ENCODE assay signal across 18 cellular contexts in the genomic region with DNA sequence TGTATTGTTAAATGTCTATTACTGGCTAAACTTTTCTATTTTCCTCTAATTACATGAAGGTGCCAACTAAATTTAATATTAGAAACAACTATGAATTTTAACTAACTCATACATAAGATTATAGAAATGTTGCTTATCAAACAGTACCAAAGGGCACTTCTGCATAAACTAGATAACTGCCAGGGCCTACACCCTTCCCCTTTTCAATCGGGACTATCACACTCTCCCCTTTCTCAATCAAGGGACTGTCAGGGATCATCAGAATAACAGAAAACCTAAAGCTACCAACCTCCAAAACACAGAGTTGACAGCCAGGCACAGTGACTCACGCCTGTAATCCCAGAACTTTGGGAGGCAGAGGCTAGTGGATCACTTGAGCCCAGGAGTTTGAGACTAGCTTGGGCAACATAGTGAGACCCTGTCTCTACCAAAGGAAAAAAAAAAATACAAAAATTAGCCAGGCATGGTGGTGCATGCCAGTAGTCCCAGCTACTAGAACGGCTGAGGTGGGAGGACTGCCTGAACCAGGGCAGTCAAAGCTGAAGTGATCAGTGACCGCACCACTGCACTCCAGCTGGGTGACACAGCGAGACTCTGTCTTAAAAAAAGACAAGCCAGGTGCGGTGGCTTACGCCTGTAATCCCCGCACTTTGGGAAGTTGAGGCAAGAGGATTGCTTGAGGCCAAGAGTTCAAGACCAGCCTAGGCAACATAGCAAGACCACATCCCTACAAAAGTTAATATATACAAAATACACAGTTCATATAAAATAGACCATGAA. TPM values are rescaled to one million over a fixed set of nuclear protein-coding genes. Genes with fewer than 3 reads are reported as not detected.
DNase-seq lines count a peak whose midpoint lies in the region; TF ChIP-seq lines count a peak whose summit lies in the region.
"Had no signal": no experiment of that assay in that cellular context is flagged by ENCODE, and none has a peak within 500 bp of the region (broad histone marks: within the 10 kb centered on the region; RNA-seq: fewer than 3 reads in every experiment).

No MANE protein-coding gene starts in this region.

- no TSS peak for BruUV-seq in MCF 10A (replicated peaks; lab: Mats Ljungman, UMichigan)

- H3K4me3 ChIP-seq in HEK293 (ENCODE audit: low read depth, low read length) (no peak overlapping the region), Peyer's patch (no peak overlapping the region), stomach smooth muscle (ENCODE audit: low read length in 2 of 2) (no peak overlapping the region)
- H3K4me3 ChIP-seq: lung, smooth muscle cell had no signal

- no peak overlapping the region for H3K9ac ChIP-seq in stomach smooth muscle (ENCODE audit: low read length in 2 of 2)
- H3K9ac ChIP-seq: KMS-11 had no signal

- TF ChIP-seq POLR2A in Peyer's patch (IDR thresholded peaks at IDR 0.05) (no peak), erythroblast (IDR thresholded peaks at IDR 0.05; ENCODE audit: low read length) (no peak)

- CTCF ChIA-PET in HEK293 (lab: Yijun Ruan, JAX) (no interaction called here), MCF 10A (lab: Yijun Ruan, JAX) (interaction anchor here (1.3 kb wide), 1 partner anchor 155 kb away, joined by 4 read pairs; no protein-coding TSS in a partner anchor)

- intact Hi-C loops in MCF 10A (cut with micrococcal nuclease) = no loop called here

- no peak for TF ChIP-seq CTCF in HEK293 (tag by site-specific recombination; IDR thresholded peaks at IDR 0.05)
- no peak for TF ChIP-seq CTCF in Peyer's patch (IDR thresholded peaks at IDR 0.05)
- no peak for TF ChIP-seq CTCF in MCF 10A (IDR thresholded peaks at IDR 0.05; ENCODE audit: unreplicated experiment)

- no peaks in the 10 kb centered on the region for H3K9me3 ChIP-seq in HEK293 (ENCODE audit: control insufficient read depth, insufficient read depth, low read depth, low read length)
- no peaks in the 10 kb centered on the region for H3K9me3 ChIP-seq in Peyer's patch
- H3K9me3 ChIP-seq in stomach smooth muscle (ENCODE audit: control insufficient read depth in 2 of 2, low read length in 2 of 2) = no peaks in the 10 kb centered on the region

- no peaks in the 10 kb centered on the region for H3K27me3 Mint-ChIP-seq in MCF 10A (ENCODE audit: insufficient read depth, unreplicated experiment)
- H3K27me3 Mint-ChIP-seq: activated CD4-positive, alpha-beta T cell treated with anti-CD3 and anti-CD28 coated beads for 36 hours; naive thymus-derived CD8-positive, alpha-beta T cell had no signal

- DNase-seq in Peyer's patch (peak in 1 of 3 donors; percentile 24), erythroblast (lab: John Stamatoyannopoulos, UW) (peak; percentile 89 to 92), MCF 10A (ENCODE audit: unreplicated experiment) (no peak), middle frontal gyrus (ENCODE audit: extremely low spot score, low spot score) (no peak), NCI-H510A treated with DMSO at 0.1 percent for 48 hours (lab: John Stamatoyannopoulos, UW) (no peak)
- DNase-seq: activated CD4-positive, alpha-beta T cell treated with anti-CD3 and anti-CD28 coated beads for 36 hours; activated CD8-positive, alpha-beta memory T cell treated with anti-CD3 and anti-CD28 coated beads, Interleukin-2, amount 50 U/mL, for 4 hours; COR-L47; naive thymus-derived CD8-positive, alpha-beta T cell; NCI-H1417 treated with DMSO at 0.1 percent for 48 hours; NCI-H2171 had no signal

- H3K36me3 Mint-ChIP-seq in MCF 10A (ENCODE audit: insufficient read depth, unreplicated experiment) = peaks cover 51% of the 10 kb centered on the region

- H3K9me3 Mint-ChIP-seq in MCF 10A (ENCODE audit: unreplicated experiment) = no peaks in the 10 kb centered on the region
- H3K9me3 Mint-ChIP-seq: dendritic cell treated with granulocyte-macrophage colony-stimulating factor and Interleukin-4, amounts not matched to agents 40 ng/mL and 50 ng/mL, for 4 days; naive thymus-derived CD8-positive, alpha-beta T cell; T-helper 2 cell treated with Interferon-gamma antibody and Interleukin-4, amounts not matched to agents 5 μg/mL and 100 μg/mL, for 36 hours had no signal

- H3K4me3 Mint-ChIP-seq in MCF 10A (ENCODE audit: unreplicated experiment) = no peak overlapping the region
- H3K4me3 Mint-ChIP-seq: activated CD4-positive, alpha-beta T cell treated with anti-CD3 and anti-CD28 coated beads for 36 hours; dendritic cell treated with granulocyte-macrophage colony-stimulating factor and Interleukin-4, amounts not matched to agents 40 ng/mL and 50 ng/mL, for 4 days; naive thymus-derived CD8-positive, alpha-beta T cell; T-helper 2 cell treated with Interferon-gamma antibody and Interleukin-4, amounts not matched to agents 5 μg/mL and 100 μg/mL, for 36 hours had no signal

- POLR2A ChIA-PET in HEK293 (lab: Yijun Ruan, JAX) = no interaction called here
- POLR2A ChIA-PET in MCF 10A (lab: Yijun Ruan, JAX) = interaction anchor here (1.3 kb wide), 2 partner anchors 18 to 45 kb away, joined by 3 to 4 read pairs; no protein-coding TSS in a partner anchor

- H3K27ac ChIP-seq in HEK293 (ENCODE audit: extremely low read depth, low read depth, low read length) (no peak overlapping the region), Peyer's patch (peak overlapping the region; percentile 54 to 87 (median 66)), stomach smooth muscle (ENCODE audit: low read length) (peak overlapping the region; percentile 26)
- H3K27ac ChIP-seq: KMS-11 had no signal

- H3K36me3 ChIP-seq in HEK293 (ENCODE audit: control insufficient read depth in 2 of 2, insufficient read depth in 1 of 2, low read length in 2 of 2) = peaks cover 5 to 27% of the 10 kb centered on the region in 2 experiments; a peak in 2 of 3 replicates
- H3K36me3 ChIP-seq in Peyer's patch = peaks cover 0 to 24% (median 0%) of the 10 kb centered on the region in 3 donors
- H3K36me3 ChIP-seq in stomach smooth muscle (ENCODE audit: control insufficient read depth in 2 of 2, insufficient read depth in 2 of 2, low read length in 2 of 2) = peaks cover 9 to 18% of the 10 kb centered on the region in 2 donors

- H3K4me1 ChIP-seq in HEK293 (ENCODE audit: control insufficient read depth, insufficient read depth, low read length) = 0 out of 2 replicates have a peak, but pooled peaks cover 2% of the 10 kb centered on the region
- peaks cover 0 to 51% (median 7%) of the 10 kb centered on the region in 4 donors for H3K4me1 ChIP-seq in Peyer's patch
- H3K4me1 ChIP-seq in stomach smooth muscle (ENCODE audit: control insufficient read depth, insufficient read depth, low read length) = peaks cover 9% of the 10 kb centered on the region

- H3K27me3 ChIP-seq in Peyer's patch = no peaks in the 10 kb centered on the region
- no peaks in the 10 kb centered on the region for H3K27me3 ChIP-seq in stomach smooth muscle (ENCODE audit: control insufficient read depth in 1 of 2, insufficient read depth in 2 of 2, low read length in 2 of 2)

- peaks cover 5% of the 10 kb centered on the region for H3K4me1 Mint-ChIP-seq in MCF 10A (ENCODE audit: insufficient read depth, unreplicated experiment)

- no peak overlapping the region for H3K27ac Mint-ChIP-seq in MCF 10A (ENCODE audit: low read depth, unreplicated experiment)
- H3K27ac Mint-ChIP-seq: activated CD4-positive, alpha-beta T cell treated with anti-CD3 and anti-CD28 coated beads for 36 hours; T-helper 2 cell treated with Interferon-gamma antibody and Interleukin-4, amounts not matched to agents 5 μg/mL and 100 μg/mL, for 36 hours had no signal

TF ChIP-seq in HEK293, 187 proteins besides CTCF, POLR2A, EP300 and RAD21:
- TF ChIP-seq, protein P1, sequence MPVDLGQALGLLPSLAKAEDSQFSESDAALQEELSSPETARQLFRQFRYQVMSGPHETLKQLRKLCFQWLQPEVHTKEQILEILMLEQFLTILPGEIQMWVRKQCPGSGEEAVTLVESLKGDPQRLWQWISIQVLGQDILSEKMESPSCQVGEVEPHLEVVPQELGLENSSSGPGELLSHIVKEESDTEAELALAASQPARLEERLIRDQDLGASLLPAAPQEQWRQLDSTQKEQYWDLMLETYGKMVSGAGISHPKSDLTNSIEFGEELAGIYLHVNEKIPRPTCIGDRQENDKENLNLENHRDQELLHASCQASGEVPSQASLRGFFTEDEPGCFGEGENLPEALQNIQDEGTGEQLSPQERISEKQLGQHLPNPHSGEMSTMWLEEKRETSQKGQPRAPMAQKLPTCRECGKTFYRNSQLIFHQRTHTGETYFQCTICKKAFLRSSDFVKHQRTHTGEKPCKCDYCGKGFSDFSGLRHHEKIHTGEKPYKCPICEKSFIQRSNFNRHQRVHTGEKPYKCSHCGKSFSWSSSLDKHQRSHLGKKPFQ (tag by site-specific recombination; IDR thresholded peaks at IDR 0.05) = no peak
- no peak for TF ChIP-seq ZSCAN16 (tag by site-specific recombination; IDR thresholded peaks at IDR 0.05)
- TF ChIP-seq, protein P2, sequence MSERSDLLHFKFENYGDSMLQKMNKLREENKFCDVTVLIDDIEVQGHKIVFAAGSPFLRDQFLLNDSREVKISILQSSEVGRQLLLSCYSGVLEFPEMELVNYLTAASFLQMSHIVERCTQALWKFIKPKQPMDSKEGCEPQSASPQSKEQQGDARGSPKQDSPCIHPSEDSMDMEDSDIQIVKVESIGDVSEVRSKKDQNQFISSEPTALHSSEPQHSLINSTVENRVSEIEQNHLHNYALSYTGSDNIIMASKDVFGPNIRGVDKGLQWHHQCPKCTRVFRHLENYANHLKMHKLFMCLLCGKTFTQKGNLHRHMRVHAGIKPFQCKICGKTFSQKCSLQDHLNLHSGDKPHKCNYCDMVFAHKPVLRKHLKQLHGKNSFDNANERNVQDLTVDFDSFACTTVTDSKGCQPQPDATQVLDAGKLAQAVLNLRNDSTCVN (tag by site-specific recombination; optimal IDR thresholded peaks at IDR 0.05) = no peak
- no peak for TF ChIP-seq ZNF16 (tag by site-specific recombination; IDR thresholded peaks at IDR 0.05; ENCODE audit: low read depth)
- TF ChIP-seq ZBTB48 (tag by site-specific recombination; IDR thresholded peaks at IDR 0.05) = peak; percentile 45; the same call in 1 of the 2 replicates

RNA-seq across cellular contexts. Expression of a gene that starts 3.2 kb away (rescaled TPM):
- total RNA-seq in Peyer's patch (100 to 1,000 TPM in 3 of 4 donors, 10 to 100 TPM in 1; 18.2 to 170 (median 116) TPM), MCF 10A (2022) (10.5 and 10.9 TPM in 2 replicates)

Comparison
In these comparisons a context has a peak if more than half of its experiments do, and no peak if none do; other contexts are left out.
1. DNase-seq: peak in erythroblast (2 of 2); none in MCF 10A (single experiment), middle frontal gyrus (single experiment) and NCI-H510A treated with DMSO at 0.1 percent for 48 hours (single experiment).